Comparison of ENCODE assay signal across 16 cellular contexts in the genomic region with DNA sequence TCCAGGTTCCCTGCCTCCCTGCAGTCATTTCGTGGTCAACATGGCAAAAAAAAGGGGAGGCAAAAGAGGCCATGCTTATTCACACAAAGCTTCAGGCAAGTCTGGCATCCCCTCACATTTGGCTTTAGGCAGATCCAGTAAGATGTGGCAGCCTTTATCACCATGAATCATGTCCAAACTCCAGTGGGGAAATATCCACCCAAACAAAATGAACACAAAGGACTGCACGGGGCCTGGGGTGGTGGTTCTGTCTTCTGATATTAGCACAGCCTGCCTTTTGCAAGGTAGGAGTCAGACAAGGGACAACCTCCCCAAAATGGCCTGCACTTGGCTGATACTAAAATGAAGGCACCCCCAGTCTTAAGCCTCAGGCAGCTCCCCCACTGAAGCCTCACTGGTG.
A peak's percentile ranks its signal among the peaks of the same experiment; 100 is the strongest.
DNase-seq lines count a peak whose midpoint lies in the region; ATAC-seq and TF ChIP-seq lines count a peak whose summit lies in the region.
"Had no signal": no experiment of that assay in that cellular context is flagged by ENCODE, and none has a peak within 500 bp of the region (broad histone marks: within the 10 kb centered on the region; RNA-seq: fewer than 3 reads in every experiment).

No MANE protein-coding gene starts in this region.

- intact Hi-C loops in stomach (cut with DNase I; ENCODE audit: low total_unique reads) = no loop called here

- no peaks in the 10 kb centered on the region for H3K36me3 Mint-ChIP-seq in stimulated activated naive B cell treated with anti-CD40 and anti-IgM and Interleukin-4, amounts not matched to agents 10 μg/mL and 1 μg/mL and 100 μg/mL, for 72 hours
- H3K36me3 Mint-ChIP-seq: CD8-positive, alpha-beta T cell had no signal

- DNase-seq in RPMI7951 (ENCODE audit: low read depth) (peak; percentile 42), lung (ENCODE audit: low spot score) (peak; percentile 10), NCI-H1694 (lab: John Stamatoyannopoulos, UW) (no peak), T1000 (lab: John Stamatoyannopoulos, UW) (no peak), stomach (no peak)
- DNase-seq in stimulated activated naive B cell treated with anti-CD40 and anti-IgM and Interleukin-4, amounts not matched to agents 10 μg/mL and 1 μg/mL and 100 μg/mL, for 72 hours = no peak
- DNase-seq: Calu3; CD8-positive, alpha-beta T cell; DMS79 treated with DMSO at 0.1 percent for 48 hours; GF-D8; GOT3; H7; HFFc6 had no signal

- H3K27me3 ChIP-seq in lung (ENCODE audit: control insufficient read depth, insufficient read depth) = no peaks in the 10 kb centered on the region
- H3K27me3 ChIP-seq in stomach = no peaks in the 10 kb centered on the region
- H3K27me3 ChIP-seq: BLaER1 treated with 17β-estradiol and CSF1 and Interleukin-3, amounts not matched to agents 10 nM and 100 nM had no signal

- H3K9me3 ChIP-seq in lung (ENCODE audit: control insufficient read depth in 2 of 2, insufficient read depth in 1 of 2, low read length in 1 of 2) (peaks cover 0 to 2% of the 10 kb centered on the region in 2 donors), stomach (no peaks in the 10 kb centered on the region)

- no peak for ATAC-seq in lung (ENCODE audit: insufficient read depth, low FRiP score)
- no peak for ATAC-seq in stimulated activated naive B cell treated with anti-CD40 and anti-IgM and Interleukin-4, amounts not matched to agents 10 μg/mL and 1 μg/mL and 100 μg/mL, for 72 hours (replicated peaks)
- ATAC-seq: CD8-positive, alpha-beta T cell; HCT116 had no signal

- TF ChIP-seq POLR2A in stomach (IDR thresholded peaks at IDR 0.05) = no peak

- no peak overlapping the region for H3K4me3 ChIP-seq in lung
- H3K4me3 ChIP-seq in stomach = no peak overlapping the region
- H3K4me3 ChIP-seq: BLaER1 treated with 17β-estradiol and CSF1 and Interleukin-3, amounts not matched to agents 10 nM and 100 nM had no signal

- 66 to 70% methylated on average over 2 of the region's 2 CpGs for WGBS in lung, 2 donors
- WGBS in stomach, 5 donors = 55 to 71% (median 57%) methylated on average over 2 of the region's 2 CpGs

- H3K4me1 ChIP-seq in lung (ENCODE audit: control insufficient read depth in 2 of 2, insufficient read depth in 2 of 2, low read length in 2 of 2) = peaks cover 0 to 2% of the 10 kb centered on the region in 2 donors
- peaks cover 0 to 5% (median 0%) of the 10 kb centered on the region in 4 donors for H3K4me1 ChIP-seq in stomach
- H3K4me1 ChIP-seq: BLaER1 treated with 17β-estradiol and CSF1 and Interleukin-3, amounts not matched to agents 10 nM and 100 nM had no signal

- H3K27ac Mint-ChIP-seq in stimulated activated naive B cell treated with anti-CD40 and anti-IgM and Interleukin-4, amounts not matched to agents 10 μg/mL and 1 μg/mL and 100 μg/mL, for 72 hours = peak overlapping the region; percentile 59
- H3K27ac Mint-ChIP-seq: B cell; CD8-positive, alpha-beta T cell; HFFc6 had no signal

- H3K4me3 Mint-ChIP-seq in stimulated activated naive B cell treated with anti-CD40 and anti-IgM and Interleukin-4, amounts not matched to agents 10 μg/mL and 1 μg/mL and 100 μg/mL, for 72 hours = no peak overlapping the region
- H3K4me3 Mint-ChIP-seq: B cell; CD8-positive, alpha-beta T cell; HFFc6 had no signal

- no peak for TF ChIP-seq CTCF in lung (IDR thresholded peaks at IDR 0.05; ENCODE audit: control extremely low read depth, extremely low read depth)
- no peak for TF ChIP-seq CTCF in stomach (IDR thresholded peaks at IDR 0.05)

- H3K9me3 Mint-ChIP-seq in stimulated activated naive B cell treated with anti-CD40 and anti-IgM and Interleukin-4, amounts not matched to agents 10 μg/mL and 1 μg/mL and 100 μg/mL, for 72 hours = peaks cover 1 to 5% of the 10 kb centered on the region in 2 donors
- H3K9me3 Mint-ChIP-seq: HFFc6 had no signal

- H3K27ac ChIP-seq in lung (ENCODE audit: low read depth in 1 of 2, low read length in 1 of 2) = no peak overlapping the region
- no peak overlapping the region for H3K27ac ChIP-seq in stomach
- H3K27ac ChIP-seq: BLaER1 treated with 17β-estradiol and CSF1 and Interleukin-3, amounts not matched to agents 10 nM and 100 nM had no signal

- no peak for TF ChIP-seq EP300 in stomach (IDR thresholded peaks at IDR 0.05)

- peaks cover 0 to 8% of the 10 kb centered on the region in 2 donors for H3K27me3 Mint-ChIP-seq in stimulated activated naive B cell treated with anti-CD40 and anti-IgM and Interleukin-4, amounts not matched to agents 10 μg/mL and 1 μg/mL and 100 μg/mL, for 72 hours

- no peaks in the 10 kb centered on the region for H3K4me1 Mint-ChIP-seq in stimulated activated naive B cell treated with anti-CD40 and anti-IgM and Interleukin-4, amounts not matched to agents 10 μg/mL and 1 μg/mL and 100 μg/mL, for 72 hours
- H3K4me1 Mint-ChIP-seq: B cell had no signal

- no peaks in the 10 kb centered on the region for H3K36me3 ChIP-seq in lung (ENCODE audit: control insufficient read depth in 2 of 2, insufficient read depth in 2 of 2, low read length in 2 of 2)
- no peaks in the 10 kb centered on the region for H3K36me3 ChIP-seq in stomach
- H3K36me3 ChIP-seq: BLaER1 treated with 17β-estradiol and CSF1 and Interleukin-3, amounts not matched to agents 10 nM and 100 nM had no signal

Comparison
In these comparisons a context has a peak if more than half of its experiments do, and no peak if none do; other contexts are left out.
1. DNase-seq: peak in RPMI7951 (single experiment) and lung (single experiment); none in stimulated activated naive B cell treated with anti-CD40 and anti-IgM and Interleukin-4, amounts not matched to agents 10 μg/mL and 1 μg/mL and 100 μg/mL, for 72 hours (single experiment), NCI-H1694 (single experiment), T1000 (single experiment) and stomach (single experiment).